ENCODE assay signal across 27 cellular contexts in genomic region chr6:143321687-143322086, GRCh38.
"Had no signal": no experiment of that assay in that cellular context is flagged by ENCODE, and none has a peak within 500 bp of the region (broad histone marks: within the 10 kb centered on the region; RNA-seq: fewer than 3 reads in every experiment).

No MANE protein-coding gene starts in this region.

- H3K27me3 ChIP-seq: neural progenitor cell, ovary, right lobe of liver, sigmoid colon, stomach, thyroid gland, tibial nerve, upper lobe of left lung, vagina had no signal

- H3K9me3 ChIP-seq: ovary, right lobe of liver, sigmoid colon, thoracic aorta, thyroid gland, upper lobe of left lung, vagina had no signal

- H3K4me1 Mint-ChIP-seq: naive thymus-derived CD8-positive, alpha-beta T cell; neural progenitor cell; stimulated activated effector memory CD8-positive, alpha-beta T cell treated with anti-CD3 and anti-CD28 coated beads, Interleukin-12 subunit alpha, Interleukin-12 subunit beta, amount 100 ng/mL, for 72 hours; stimulated activated naive B cell treated with anti-CD40 and anti-IgM and Interleukin-4, amounts not matched to agents 10 μg/mL and 1 μg/mL and 100 μg/mL, for 72 hours had no signal

- H3K27ac Mint-ChIP-seq: naive thymus-derived CD8-positive, alpha-beta T cell; neural progenitor cell; progenitor cell of endocrine pancreas; stimulated activated effector memory CD8-positive, alpha-beta T cell treated with anti-CD3 and anti-CD28 coated beads, Interleukin-12 subunit alpha, Interleukin-12 subunit beta, amount 100 ng/mL, for 72 hours; stimulated activated naive B cell treated with anti-CD40 and anti-IgM and Interleukin-4, amounts not matched to agents 10 μg/mL and 1 μg/mL and 100 μg/mL, for 72 hours; stimulated activated naive CD8-positive, alpha-beta T cell treated with anti-CD3 and anti-CD28 coated beads, Interleukin-15, Interleukin-2, amounts not matched to agents 100 ng/mL and 50 ng/mL, for 24 hours had no signal

- H3K36me3 ChIP-seq: neural progenitor cell, ovary, right lobe of liver, sigmoid colon, stomach, thoracic aorta, thyroid gland, tibial nerve, upper lobe of left lung, vagina had no signal

- H3K27ac ChIP-seq: neural progenitor cell, ovary, parathyroid adenoma, psoas muscle, right lobe of liver, sigmoid colon, stomach, thoracic aorta, thyroid gland, tibial nerve, upper lobe of left lung, vagina had no signal

- H3K4me3 ChIP-seq: neural progenitor cell, ovary, psoas muscle, right lobe of liver, sigmoid colon, stomach, thoracic aorta, thyroid gland, tibial nerve, upper lobe of left lung, vagina had no signal

- H3K27me3 Mint-ChIP-seq: progenitor cell of endocrine pancreas; stimulated activated naive B cell treated with anti-CD40 and anti-IgM and Interleukin-4, amounts not matched to agents 10 μg/mL and 1 μg/mL and 100 μg/mL, for 72 hours; stimulated activated naive CD8-positive, alpha-beta T cell treated with anti-CD3 and anti-CD28 coated beads, Interleukin-15, Interleukin-2, amounts not matched to agents 100 ng/mL and 50 ng/mL, for 24 hours had no signal

- H3K36me3 Mint-ChIP-seq: neural progenitor cell; stimulated activated effector memory CD8-positive, alpha-beta T cell treated with anti-CD3 and anti-CD28 coated beads, Interleukin-12 subunit alpha, Interleukin-12 subunit beta, amount 100 ng/mL, for 72 hours had no signal

- H3K4me3 Mint-ChIP-seq: naive thymus-derived CD8-positive, alpha-beta T cell; neural progenitor cell; stimulated activated effector memory CD8-positive, alpha-beta T cell treated with anti-CD3 and anti-CD28 coated beads, Interleukin-12 subunit alpha, Interleukin-12 subunit beta, amount 100 ng/mL, for 72 hours; stimulated activated naive B cell treated with anti-CD40 and anti-IgM and Interleukin-4, amounts not matched to agents 10 μg/mL and 1 μg/mL and 100 μg/mL, for 72 hours; stimulated activated naive CD8-positive, alpha-beta T cell treated with anti-CD3 and anti-CD28 coated beads, Interleukin-15, Interleukin-2, amounts not matched to agents 100 ng/mL and 50 ng/mL, for 24 hours had no signal

- H3K4me1 ChIP-seq: neural progenitor cell, parathyroid adenoma, psoas muscle, stomach, thyroid gland, tibial nerve, upper lobe of left lung had no signal

- DNase-seq: naive thymus-derived CD8-positive, alpha-beta T cell; occipital lobe; ovary; posterior cingulate gyrus; psoas muscle; right cardiac atrium; right lobe of liver; sigmoid colon; small intestine; stimulated activated CD4-positive, alpha-beta T cell treated with anti-CD3 and anti-CD28 coated beads, Interleukin-15, amount 100 ng/mL, for 24 hours; stimulated activated CD4-positive, alpha-beta T cell treated with anti-CD3 and anti-CD28 coated beads, Interleukin-2, amount 100 ng/mL, for 24 hours; stimulated activated CD4-positive, alpha-beta T cell treated with anti-CD3 and anti-CD28 coated beads, Interleukin-2, amount 100 ng/mL, for 48 hours; stimulated activated CD4-positive, alpha-beta T cell treated with anti-CD3 and anti-CD28 coated beads, Interleukin-4, amount 100 ng/mL, for 24 hours; stimulated activated naive B cell treated with anti-CD40 and anti-IgM and Interleukin-4, amounts not matched to agents 10 μg/mL and 1 μg/mL and 100 μg/mL, for 72 hours; stimulated activated naive CD4-positive, alpha-beta T cell treated with Interleukin-2 at 50 U/mL for 16 hours; stomach; thyroid gland; trophoblast cell; upper lobe of left lung had no signal

- ATAC-seq: naive thymus-derived CD8-positive, alpha-beta T cell; psoas muscle; right cardiac atrium; right lobe of liver; stimulated activated effector memory CD8-positive, alpha-beta T cell treated with anti-CD3 and anti-CD28 coated beads, Interleukin-12 subunit alpha, Interleukin-12 subunit beta, amount 100 ng/mL, for 72 hours; stimulated activated naive B cell treated with anti-CD40 and anti-IgM and Interleukin-4, amounts not matched to agents 10 μg/mL and 1 μg/mL and 100 μg/mL, for 72 hours had no signal
